In genomic region chr11:101759771-101760450, GRCh38 we compare ENCODE assay signal across 11 cellular contexts.
DNase-seq lines count a peak whose midpoint lies in the region; ATAC-seq and TF ChIP-seq lines count a peak whose summit lies in the region.
"Had no signal": no experiment of that assay in that cellular context is flagged by ENCODE, and none has a peak within 500 bp of the region (broad histone marks: within the 10 kb centered on the region; RNA-seq: fewer than 3 reads in every experiment).

No MANE protein-coding gene starts in this region.

- ATAC-seq in HG03159 (IDR thresholded peaks at IDR 0.05; ENCODE audit: unreplicated experiment), result no peak
- ATAC-seq: heart left ventricle had no signal

- H3K4me1 ChIP-seq in HEK293 (ENCODE audit: control insufficient read depth, insufficient read depth, low read length) (no peaks in the 10 kb centered on the region), tibial artery (no peaks in the 10 kb centered on the region)
- H3K4me1 ChIP-seq: heart left ventricle had no signal

- peak; percentile 28 for DNase-seq in AG20443 (ENCODE audit: low spot score)
- DNase-seq in SW 1271 (lab: John Stamatoyannopoulos, UW), result peak; percentile 10 to 55
- peak; percentile 21 for DNase-seq in fibroblast of villous mesenchyme (ENCODE audit: low read depth)
- DNase-seq in stimulated activated CD4-positive, alpha-beta T cell treated with anti-CD3 and anti-CD28 coated beads, Interleukin-12 subunit alpha, Interleukin-12 subunit beta, amount 100 ng/mL, for 4 hours, result no peak
- DNase-seq in NCI-H446 treated with DMSO at 0.1 percent for 48 hours (lab: John Stamatoyannopoulos, UW), result no peak
- DNase-seq in tibial artery, result no peak
- DNase-seq: heart left ventricle, NCI-H187 had no signal

- no peak overlapping the region for H3K4me3 ChIP-seq in HEK293 (ENCODE audit: low read depth, low read length)
- no peak overlapping the region for H3K4me3 ChIP-seq in fibroblast of villous mesenchyme (ENCODE audit: low read depth, low read length)
- H3K4me3 ChIP-seq in tibial artery, result no peak overlapping the region
- H3K4me3 ChIP-seq: heart left ventricle, skin epidermis had no signal

- H3K27ac ChIP-seq in HEK293 (ENCODE audit: extremely low read depth, low read depth, low read length), result no peak overlapping the region
- H3K27ac ChIP-seq in tibial artery, result no peak overlapping the region
- H3K27ac ChIP-seq: heart left ventricle, skin epidermis had no signal

- TF ChIP-seq CTCF in HEK293 (tag by site-specific recombination; IDR thresholded peaks at IDR 0.05) (no peak), fibroblast of villous mesenchyme (IDR thresholded peaks at IDR 0.05; ENCODE audit: insufficient read depth, low read depth, low read length) (peak; percentile 42), tibial artery (IDR thresholded peaks at IDR 0.05) (no peak)

- no peaks in the 10 kb centered on the region for H3K36me3 ChIP-seq in HEK293 (ENCODE audit: control insufficient read depth in 2 of 2, insufficient read depth in 1 of 2, low read length in 2 of 2)
- no peaks in the 10 kb centered on the region for H3K36me3 ChIP-seq in tibial artery
- H3K36me3 ChIP-seq: heart left ventricle had no signal

- H3K9me3 ChIP-seq in HEK293 (ENCODE audit: control insufficient read depth, insufficient read depth, low read depth, low read length) (no peaks in the 10 kb centered on the region), tibial artery (no peaks in the 10 kb centered on the region)

- POLR2A ChIA-PET in HEK293 (lab: Yijun Ruan, JAX), result no interaction called here

- intact Hi-C loops in tibial artery (cut with DNase I; ENCODE audit: low total_unique reads), result no loop called here

- CTCF ChIA-PET in HEK293 (lab: Yijun Ruan, JAX), result interaction anchor here (0.6 to 2.6 kb wide), 19 partner anchors 9 to 331 kb away, joined by 3 to 15 read pairs (median 3); no protein-coding TSS in a partner anchor

- H3K27me3 ChIP-seq in tibial artery, result no peaks in the 10 kb centered on the region
- H3K27me3 ChIP-seq: heart left ventricle had no signal

TF ChIP-seq in HEK293, 187 proteins besides CTCF, POLR2A, EP300 and RAD21:
- TF ChIP-seq ZNF449 (tag by site-specific recombination; IDR thresholded peaks at IDR 0.05) (no peak), ZNF654 (tag by site-specific recombination; IDR thresholded peaks at IDR 0.05; ENCODE audit: low read depth) (peak; percentile 5; the same call in 1 of the 2 replicates), ZNF777 (tag by site-specific recombination; IDR thresholded peaks at IDR 0.05; ENCODE audit: borderline replicate concordance) (no peak)

Comparison
In these comparisons a context has a peak if more than half of its experiments do, and no peak if none do; other contexts are left out.
1. DNase-seq: peak in AG20443 (single experiment), SW 1271 (2 of 2) and fibroblast of villous mesenchyme (single experiment); none in stimulated activated CD4-positive, alpha-beta T cell treated with anti-CD3 and anti-CD28 coated beads, Interleukin-12 subunit alpha, Interleukin-12 subunit beta, amount 100 ng/mL, for 4 hours (single experiment), NCI-H446 treated with DMSO at 0.1 percent for 48 hours (single experiment) and tibial artery (0 of 2).